ENCODE assay signal across 18 cellular contexts in genomic region chr11:133323354-133323753, GRCh38.
A peak's percentile ranks its signal among the peaks of the same experiment; 100 is the strongest.
DNase-seq lines count a peak whose midpoint lies in the region; ATAC-seq and TF ChIP-seq lines count a peak whose summit lies in the region.
"Had no signal": no experiment of that assay in that cellular context is flagged by ENCODE, and none has a peak within 500 bp of the region (broad histone marks: within the 10 kb centered on the region; RNA-seq: fewer than 3 reads in every experiment).

No MANE protein-coding gene starts in this region.

- H3K4me2 ChIP-seq in mesendoderm (ENCODE audit: low read length) = no peak overlapping the region
- H3K4me2 ChIP-seq in PC-3 (ENCODE audit: low read length) = no peak overlapping the region

- POLR2A ChIA-PET in MCF 10A (lab: Yijun Ruan, JAX) = no interaction called here
- POLR2A ChIA-PET in PC-3 (lab: Charles Lee; ENCODE audit: unreplicated experiment) = no interaction called here

- peaks cover 2% of the 10 kb centered on the region for H3K4me1 ChIP-seq in mesendoderm (ENCODE audit: control insufficient read depth, low read depth, low read length)
- no peaks in the 10 kb centered on the region for H3K4me1 ChIP-seq in PC-3 (ENCODE audit: insufficient read depth, low read length)
- no peaks in the 10 kb centered on the region for H3K4me1 ChIP-seq in ascending aorta
- H3K4me1 ChIP-seq: SJSA1 had no signal

- BruUV-seq in MCF 10A (replicated peaks; lab: Mats Ljungman, UMichigan) (no TSS peak), PC-3 (replicated peaks; lab: Mats Ljungman, UMichigan) (no TSS peak)

- H3K79me2 ChIP-seq in mesendoderm (ENCODE audit: control insufficient read depth, insufficient read depth, low read length) (no peaks in the 10 kb centered on the region), PC-3 (ENCODE audit: low read length) (no peaks in the 10 kb centered on the region)

- H3K18ac ChIP-seq in mesendoderm (ENCODE audit: low read length) = no peak overlapping the region

- H2AFZ ChIP-seq in PC-3 (ENCODE audit: low read length) = no peak overlapping the region

- peaks cover 7% of the 10 kb centered on the region for H3K9me3 Mint-ChIP-seq in MCF 10A (ENCODE audit: unreplicated experiment)

- H2BK120ac ChIP-seq in mesendoderm (ENCODE audit: low read depth, low read length) = no peak overlapping the region

- H3K36me3 ChIP-seq in mesendoderm (ENCODE audit: control insufficient read depth, insufficient read depth, low read length) (no peaks in the 10 kb centered on the region), PC-3 (ENCODE audit: low read depth, low read length) (no peaks in the 10 kb centered on the region), ascending aorta (no peaks in the 10 kb centered on the region)
- H3K36me3 ChIP-seq: SJSA1 had no signal

- H3K27ac Mint-ChIP-seq in MCF 10A (ENCODE audit: low read depth, unreplicated experiment) = no peak overlapping the region
- H3K27ac Mint-ChIP-seq: CD8-positive, alpha-beta T cell had no signal

- no peak overlapping the region for H3K56ac ChIP-seq in mesendoderm (ENCODE audit: low read length)

- CTCF ChIA-PET in MCF 10A (lab: Yijun Ruan, JAX) (no interaction called here), PC-3 (lab: Charles Lee) (no interaction called here)

- no peaks in the 10 kb centered on the region for H3K36me3 Mint-ChIP-seq in MCF 10A (ENCODE audit: insufficient read depth, unreplicated experiment)
- H3K36me3 Mint-ChIP-seq: CD8-positive, alpha-beta T cell had no signal

- no peaks in the 10 kb centered on the region for H3K27me3 Mint-ChIP-seq in MCF 10A (ENCODE audit: insufficient read depth, unreplicated experiment)

- H3K9ac ChIP-seq in mesendoderm (ENCODE audit: low read length) (no peak overlapping the region), PC-3 (ENCODE audit: low read length) (no peak overlapping the region)

- peaks cover 33% of the 10 kb centered on the region; the same call in 1 of the 2 replicates for H3K9me3 ChIP-seq in PC-3 (ENCODE audit: low read length)
- H3K9me3 ChIP-seq in ascending aorta = no peaks in the 10 kb centered on the region
- H3K9me3 ChIP-seq: SJSA1 had no signal

- intact Hi-C loops in MCF 10A (cut with micrococcal nuclease) (no loop called here), PC-3 (cut with micrococcal nuclease) (no loop called here), ascending aorta (cut with DNase I) (no loop called here)

- no peak overlapping the region for H2AK5ac ChIP-seq in mesendoderm (ENCODE audit: low read length)

- in situ Hi-C loops in T47D (cut with HindIII; ENCODE audit: low pct_unique_long_range_greater_than_20kb, low sequenced_read_pairs) = no loop called here

- H3K9me2 ChIP-seq in PC-3 (replicated peaks; ENCODE audit: low read length) = no peaks in the 10 kb centered on the region

- H2BK15ac ChIP-seq in mesendoderm (replicated peaks; ENCODE audit: low read depth) = no peak overlapping the region

- no peak overlapping the region for H3K23ac ChIP-seq in mesendoderm (ENCODE audit: low read length)

- no peak overlapping the region for H2BK5ac ChIP-seq in mesendoderm (ENCODE audit: low read length)

- ATAC-seq in PC-3 (no peak), HG02938 (IDR thresholded peaks at IDR 0.05; ENCODE audit: unreplicated experiment) (no peak)
- ATAC-seq: CD8-positive, alpha-beta T cell; K562; Right ventricle myocardium inferior had no signal

- H3K4me1 Mint-ChIP-seq in MCF 10A (ENCODE audit: insufficient read depth, unreplicated experiment) = no peaks in the 10 kb centered on the region

- H3K4ac ChIP-seq in mesendoderm (ENCODE audit: low read depth, low read length) = no peak overlapping the region

- no peaks in the 10 kb centered on the region for H3F3A ChIP-seq in PC-3 (ENCODE audit: low read length, unreplicated experiment)

- H3K27me3 ChIP-seq in mesendoderm (ENCODE audit: insufficient read depth, low read length, poor library complexity) (no peaks in the 10 kb centered on the region), PC-3 (ENCODE audit: low read length) (no peaks in the 10 kb centered on the region), ascending aorta (no peaks in the 10 kb centered on the region)
- H3K27me3 ChIP-seq: SJSA1 had no signal

- H4K8ac ChIP-seq in mesendoderm (ENCODE audit: low read depth, low read length) = no peak overlapping the region

- H3K4me3 Mint-ChIP-seq in MCF 10A (ENCODE audit: unreplicated experiment) = no peak overlapping the region
- H3K4me3 Mint-ChIP-seq: CD8-positive, alpha-beta T cell had no signal

- H4K20me1 ChIP-seq in PC-3 (ENCODE audit: low read length) = no peaks in the 10 kb centered on the region

- peak overlapping the region; percentile 23 for H3K27ac ChIP-seq in cingulate gyrus (ENCODE audit: low read depth, low read length)
- H3K27ac ChIP-seq in mesendoderm (ENCODE audit: low read depth, low read length) = no peak overlapping the region
- H3K27ac ChIP-seq in PC-3 (ENCODE audit: low read length) = no peak overlapping the region
- H3K27ac ChIP-seq in ascending aorta = no peak overlapping the region
- H3K27ac ChIP-seq: SJSA1 had no signal

- WGBS in mesendoderm (ENCODE audit: extremely low coverage, insufficient coverage, low lambda C conversion rate) = no CpG with 5 or more reads among the region's 3 CpGs

- H3K4me3 ChIP-seq in mesendoderm (ENCODE audit: low read length) (no peak overlapping the region), PC-3 (ENCODE audit: low read length) (no peak overlapping the region), ascending aorta (no peak overlapping the region)
- H3K4me3 ChIP-seq: K562, SJSA1 had no signal

- no peak overlapping the region for H4K5ac ChIP-seq in mesendoderm (ENCODE audit: low read length)

- H3K79me1 ChIP-seq in mesendoderm (ENCODE audit: low read length) = no peaks in the 10 kb centered on the region

- DNase-seq in T47D (ENCODE audit: low read depth in 1 of 2, low spot score in 1 of 2) (peak; percentile 22 to 52), MCF 10A (ENCODE audit: unreplicated experiment) (no peak), mesendoderm (peak; percentile 23), PC-3 (no peak), ascending aorta (ENCODE audit: low spot score in 2 of 2) (no peak)
- DNase-seq: 8988T; C1 segment of cervical spinal cord; CD8-positive, alpha-beta T cell; DND-41; NCI-H1092 treated with DMSO at 0.1 percent for 48 hours; NCI-H1436 treated with DMSO at 0.1 percent for 48 hours; NCI-H1930; NCI-H69 had no signal

- TF ChIP-seq CTCF in MCF 10A (IDR thresholded peaks at IDR 0.05; ENCODE audit: unreplicated experiment) (no peak), PC-3 (conservative IDR thresholded peaks at IDR 0.05; ENCODE audit: low read depth, low read length) (no peak), ascending aorta (IDR thresholded peaks at IDR 0.05) (no peak)

Comparison
In these comparisons a context has a peak if more than half of its experiments do, and no peak if none do; other contexts are left out.
1. DNase-seq: peak in T47D (2 of 2) and mesendoderm (single experiment); none in MCF 10A (single experiment), PC-3 (single experiment) and ascending aorta (0 of 2).